Comparison of ENCODE assay signal across 1 cellular context in the genomic region with DNA sequence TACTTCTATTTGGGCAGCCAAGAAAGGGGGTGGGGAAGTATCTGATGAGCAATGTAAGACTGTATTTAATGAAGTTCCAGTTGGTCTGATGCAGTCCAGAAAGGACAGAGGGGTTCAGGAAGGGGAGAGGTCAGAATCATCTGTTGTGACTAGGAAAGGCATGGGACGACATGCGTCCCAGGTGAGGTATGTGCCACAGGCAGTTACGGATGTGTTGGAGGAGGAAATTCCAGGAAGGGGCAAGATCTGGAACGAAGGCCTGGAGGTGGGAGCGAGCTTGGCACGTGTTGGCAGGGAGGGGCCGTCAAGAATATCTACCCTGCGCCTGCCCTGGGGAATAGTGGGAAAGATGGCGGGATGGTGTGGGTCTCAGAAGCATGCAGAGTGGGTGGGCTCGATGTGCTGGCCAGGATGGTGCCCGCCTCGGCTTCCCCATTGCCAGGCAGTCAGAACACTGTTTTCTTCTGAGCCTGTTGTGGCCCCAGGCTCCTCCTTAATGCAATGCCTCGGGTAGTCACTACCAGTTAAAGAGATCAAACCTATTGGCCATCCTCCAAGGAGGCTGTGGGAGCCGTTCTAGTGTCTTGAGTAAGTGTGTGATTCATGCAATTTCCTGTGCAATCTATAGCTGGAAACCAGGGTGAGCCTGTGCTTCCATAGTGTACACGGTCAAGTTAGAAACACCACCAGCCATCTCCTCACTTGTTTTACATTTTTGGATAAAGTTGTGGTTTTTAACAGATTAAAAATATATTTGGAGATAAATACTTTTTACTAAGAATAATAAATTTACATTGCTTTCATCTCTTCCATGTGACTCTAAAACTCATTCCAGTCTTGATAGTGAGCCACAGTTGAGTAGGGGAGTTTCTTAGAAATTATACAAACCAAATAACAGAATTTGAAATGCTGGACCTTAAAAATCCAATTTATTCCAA.
TF ChIP-seq lines count a peak whose summit lies in the region.

No MANE protein-coding gene starts in this region.

TF ChIP-seq in K562, 482 proteins besides CTCF, POLR2A, EP300 and RAD21 (continued from another document and continues in another):
- TF ChIP-seq, protein P1, sequence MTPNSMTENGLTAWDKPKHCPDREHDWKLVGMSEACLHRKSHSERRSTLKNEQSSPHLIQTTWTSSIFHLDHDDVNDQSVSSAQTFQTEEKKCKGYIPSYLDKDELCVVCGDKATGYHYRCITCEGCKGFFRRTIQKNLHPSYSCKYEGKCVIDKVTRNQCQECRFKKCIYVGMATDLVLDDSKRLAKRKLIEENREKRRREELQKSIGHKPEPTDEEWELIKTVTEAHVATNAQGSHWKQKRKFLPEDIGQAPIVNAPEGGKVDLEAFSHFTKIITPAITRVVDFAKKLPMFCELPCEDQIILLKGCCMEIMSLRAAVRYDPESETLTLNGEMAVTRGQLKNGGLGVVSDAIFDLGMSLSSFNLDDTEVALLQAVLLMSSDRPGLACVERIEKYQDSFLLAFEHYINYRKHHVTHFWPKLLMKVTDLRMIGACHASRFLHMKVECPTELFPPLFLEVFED (CRISPR knock-in tag; conservative IDR thresholded peaks at IDR 0.05) = no peak
- 0 out of 2 replicates have a peak, but pooled peaks have one; percentile 25 for TF ChIP-seq PML (IDR thresholded peaks at IDR 0.05; ENCODE audit: low read length)
- no peak for TF ChIP-seq NR4A1 (CRISPR knock-in tag; IDR thresholded peaks at IDR 0.05)
- TF ChIP-seq NR4A1 (tag; IDR thresholded peaks at IDR 0.05) = 0 out of 2 replicates have a peak, but pooled peaks have one; percentile 48
- no peak for TF ChIP-seq BRF1 (IDR thresholded peaks at IDR 0.05; ENCODE audit: borderline replicate concordance, extremely low read depth, insufficient read length)
- peak; percentile 73 for TF ChIP-seq DPF2 (IDR thresholded peaks at IDR 0.05)
- peak; percentile 73 for TF ChIP-seq ATF3 (IDR thresholded peaks at IDR 0.05)
- no peak for TF ChIP-seq ATF3 (CRISPR knock-in tag; conservative IDR thresholded peaks at IDR 0.05)
- peak; percentile 57; the same call in 1 of the 2 replicates for TF ChIP-seq SMARCA4 (IDR thresholded peaks at IDR 0.05)
- TF ChIP-seq RBM14 (IDR thresholded peaks at IDR 0.05; ENCODE audit: borderline replicate concordance, insufficient read depth, low read depth, low read length) = no peak
- TF ChIP-seq ZNF143 (CRISPR knock-in tag; IDR thresholded peaks at IDR 0.05) = no peak
- TF ChIP-seq, protein P2, sequence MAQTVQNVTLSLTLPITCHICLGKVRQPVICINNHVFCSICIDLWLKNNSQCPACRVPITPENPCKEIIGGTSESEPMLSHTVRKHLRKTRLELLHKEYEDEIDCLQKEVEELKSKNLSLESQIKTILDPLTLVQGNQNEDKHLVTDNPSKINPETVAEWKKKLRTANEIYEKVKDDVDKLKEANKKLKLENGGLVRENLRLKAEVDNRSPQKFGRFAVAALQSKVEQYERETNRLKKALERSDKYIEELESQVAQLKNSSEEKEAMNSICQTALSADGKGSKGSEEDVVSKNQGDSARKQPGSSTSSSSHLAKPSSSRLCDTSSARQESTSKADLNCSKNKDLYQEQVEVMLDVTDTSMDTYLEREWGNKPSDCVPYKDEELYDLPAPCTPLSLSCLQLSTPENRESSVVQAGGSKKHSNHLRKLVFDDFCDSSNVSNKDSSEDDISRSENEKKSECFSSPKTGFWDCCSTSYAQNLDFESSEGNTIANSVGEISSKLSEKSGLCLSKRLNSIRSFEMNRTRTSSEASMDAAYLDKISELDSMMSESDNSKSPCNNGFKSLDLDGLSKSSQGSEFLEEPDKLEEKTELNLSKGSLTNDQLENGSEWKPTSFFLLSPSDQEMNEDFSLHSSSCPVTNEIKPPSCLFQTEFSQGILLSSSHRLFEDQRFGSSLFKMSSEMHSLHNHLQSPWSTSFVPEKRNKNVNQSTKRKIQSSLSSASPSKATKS (CRISPR knock-in tag; IDR thresholded peaks at IDR 0.05) = no peak
- no peak for TF ChIP-seq SETDB1 (IDR thresholded peaks at IDR 0.05; ENCODE audit: low read length)
- TF ChIP-seq ZNF398 (CRISPR knock-in tag; IDR thresholded peaks at IDR 0.05) = no peak
- 0 out of 2 replicates have a peak, but pooled peaks have one; percentile 51 for TF ChIP-seq EHMT2 (IDR thresholded peaks at IDR 0.05)
- no peak for TF ChIP-seq CHAMP1 (IDR thresholded peaks at IDR 0.05)
- no peak for TF ChIP-seq HIVEP1 (CRISPR knock-in tag; IDR thresholded peaks at IDR 0.05)
- TF ChIP-seq SMARCB1 (IDR thresholded peaks at IDR 0.05; ENCODE audit: insufficient read length, low read depth) = no peak
- 0 out of 2 replicates have a peak, but pooled peaks have one; percentile 25 for TF ChIP-seq PTTG1 (tag; IDR thresholded peaks at IDR 0.05; ENCODE audit: low read depth)
- no peak for TF ChIP-seq CHD2 (IDR thresholded peaks at IDR 0.05; ENCODE audit: low read depth, low read length)
- no peak; the same call in 1 of the 2 replicates for TF ChIP-seq ZNF395 (CRISPR knock-in tag; IDR thresholded peaks at IDR 0.05)
- peak; percentile 65; the same call in 1 of the 2 replicates for TF ChIP-seq RNF2 (IDR thresholded peaks at IDR 0.05)
- no peak for TF ChIP-seq CCNT2 (IDR thresholded peaks at IDR 0.05; ENCODE audit: borderline replicate concordance, extremely low read depth, insufficient read length, low read depth, low read length)
- TF ChIP-seq CBX3 (IDR thresholded peaks at IDR 0.05; ENCODE audit: borderline replicate concordance in 1 of 2, low read length in 2 of 2) = peak in 1 of 2 experiments; percentile 83; a peak in 2 of 3 replicates
- no peak for TF ChIP-seq SMAD1 (IDR thresholded peaks at IDR 0.05; ENCODE audit: low read depth, low read length, partially characterized antibody)
- peak; percentile 61 for TF ChIP-seq ZNF766 (CRISPR knock-in tag; conservative IDR thresholded peaks at IDR 0.05)
- TF ChIP-seq, protein P3, sequence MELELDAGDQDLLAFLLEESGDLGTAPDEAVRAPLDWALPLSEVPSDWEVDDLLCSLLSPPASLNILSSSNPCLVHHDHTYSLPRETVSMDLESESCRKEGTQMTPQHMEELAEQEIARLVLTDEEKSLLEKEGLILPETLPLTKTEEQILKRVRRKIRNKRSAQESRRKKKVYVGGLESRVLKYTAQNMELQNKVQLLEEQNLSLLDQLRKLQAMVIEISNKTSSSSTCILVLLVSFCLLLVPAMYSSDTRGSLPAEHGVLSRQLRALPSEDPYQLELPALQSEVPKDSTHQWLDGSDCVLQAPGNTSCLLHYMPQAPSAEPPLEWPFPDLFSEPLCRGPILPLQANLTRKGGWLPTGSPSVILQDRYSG (tag; conservative IDR thresholded peaks at IDR 0.05; ENCODE audit: low read depth) = peak; percentile 65; the same call in 1 of the 2 replicates
- no peak for TF ChIP-seq ZNF699 (CRISPR knock-in tag; IDR thresholded peaks at IDR 0.05; ENCODE audit: insufficient replicate concordance)
- peak; percentile 9; the same call in 1 of the 2 replicates for TF ChIP-seq MAFF (IDR thresholded peaks at IDR 0.05; ENCODE audit: low read length)
- TF ChIP-seq BDP1 (IDR thresholded peaks at IDR 0.05; ENCODE audit: insufficient read depth, insufficient read length) = no peak
- TF ChIP-seq ZNF121 (CRISPR knock-in tag; conservative IDR thresholded peaks at IDR 0.05) = no peak
- no peak; the same call in 1 of the 2 replicates for TF ChIP-seq ATF6 (CRISPR knock-in tag; IDR thresholded peaks at IDR 0.05)
- no peak for TF ChIP-seq HSF4 (CRISPR knock-in tag; IDR thresholded peaks at IDR 0.05; ENCODE audit: borderline replicate concordance)
- TF ChIP-seq MLX (CRISPR knock-in tag; conservative IDR thresholded peaks at IDR 0.05) = no peak
- peak; percentile 69; the same call in 1 of the 2 replicates for TF ChIP-seq NFRKB (IDR thresholded peaks at IDR 0.05; ENCODE audit: low read depth)
- TF ChIP-seq NFATC3 (IDR thresholded peaks at IDR 0.05) = no peak
- TF ChIP-seq EP400 (IDR thresholded peaks at IDR 0.05) = no peak
- no peak for TF ChIP-seq NCOA6 (IDR thresholded peaks at IDR 0.05)
- TF ChIP-seq, protein P4, sequence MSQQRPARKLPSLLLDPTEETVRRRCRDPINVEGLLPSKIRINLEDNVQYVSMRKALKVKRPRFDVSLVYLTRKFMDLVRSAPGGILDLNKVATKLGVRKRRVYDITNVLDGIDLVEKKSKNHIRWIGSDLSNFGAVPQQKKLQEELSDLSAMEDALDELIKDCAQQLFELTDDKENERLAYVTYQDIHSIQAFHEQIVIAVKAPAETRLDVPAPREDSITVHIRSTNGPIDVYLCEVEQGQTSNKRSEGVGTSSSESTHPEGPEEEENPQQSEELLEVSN (IDR thresholded peaks at IDR 0.05; ENCODE audit: borderline replicate concordance in 1 of 2, extremely low read depth in 1 of 2, insufficient read depth in 1 of 2, insufficient read length in 1 of 2, low read depth in 1 of 2, low read length in 1 of 2, poor library complexity in 1 of 2, severe bottlenecking in 1 of 2) = peak; percentile 18 to 28
- no peak for TF ChIP-seq ZFP36 (IDR thresholded peaks at IDR 0.05; ENCODE audit: low read depth, low read length, partially characterized antibody)
- peak; percentile 31 for TF ChIP-seq WHSC1 (IDR thresholded peaks at IDR 0.05; ENCODE audit: low read length)
- peak; percentile 39 for TF ChIP-seq RBBP5 (IDR thresholded peaks at IDR 0.05; ENCODE audit: borderline replicate concordance, insufficient read depth, low read length, poor library complexity, severe bottlenecking)
- peak; percentile 49 for TF ChIP-seq L3MBTL2 (IDR thresholded peaks at IDR 0.05)
- no peak for TF ChIP-seq PHF8 (IDR thresholded peaks at IDR 0.05; ENCODE audit: borderline replicate concordance, low read length)
- no peak for TF ChIP-seq HNRNPLL (IDR thresholded peaks at IDR 0.05; ENCODE audit: low read depth, low read length, poor library complexity, severe bottlenecking)
